Comparison of ENCODE assay signal across 8 cellular contexts in genomic region chr5:134175874-134176522, GRCh38. TPM values are rescaled to one million over a fixed set of nuclear protein-coding genes. Genes with fewer than 3 reads are reported as not detected.
DNase-seq lines count a peak whose midpoint lies in the region; ATAC-seq and TF ChIP-seq lines count a peak whose summit lies in the region.

No MANE protein-coding gene starts in this region.

- H2AFZ ChIP-seq in mesenchymal stem cell (ENCODE audit: low read depth, low read length): peak overlapping the region; percentile 67

- H2BK5ac ChIP-seq in mesenchymal stem cell (ENCODE audit: low read depth, low read length, poor library complexity, severe bottlenecking): peak overlapping the region; percentile 100

- H3K27ac ChIP-seq in dorsolateral prefrontal cortex (peak overlapping the region in 58 of 59 donors; percentile 82 to 100 (median 98)), mesenchymal stem cell (ENCODE audit: low read length, poor library complexity, severe bottlenecking) (peak overlapping the region; percentile 95), upper lobe of right lung (peak overlapping the region; percentile 99)

- H2AK5ac ChIP-seq in mesenchymal stem cell (ENCODE audit: low read length, severe bottlenecking): no peak overlapping the region

- H3K9me3 ChIP-seq in mesenchymal stem cell (ENCODE audit: control insufficient read depth, low read length): no peaks in the 10 kb centered on the region
- H3K9me3 ChIP-seq in upper lobe of right lung: no peaks in the 10 kb centered on the region

- peak overlapping the region in 1 of 2 experiments; percentile 86 for H3K14ac ChIP-seq in mesenchymal stem cell (ENCODE audit: low read length in 2 of 2)

- ATAC-seq in Right ventricle myocardium inferior (peak; percentile 14), HG03039 (IDR thresholded peaks at IDR 0.05; ENCODE audit: unreplicated experiment) (peak; percentile 6), upper lobe of right lung (peak; percentile 26)

- H3K23ac ChIP-seq in mesenchymal stem cell (ENCODE audit: low read length in 2 of 2): peak overlapping the region in 1 of 2 experiments; percentile 70

- H3K4me1 ChIP-seq in mesenchymal stem cell (ENCODE audit: control insufficient read depth, insufficient read depth, low read depth, low read length) (peaks cover 6% of the 10 kb centered on the region), upper lobe of right lung (peaks cover 25% of the 10 kb centered on the region)

- peak overlapping the region; percentile 49 for H2BK120ac ChIP-seq in mesenchymal stem cell (ENCODE audit: low read depth, low read length)

- H4K91ac ChIP-seq in mesenchymal stem cell (ENCODE audit: low read length): peak overlapping the region; percentile 73

- DNase-seq in Right ventricle myocardium inferior (ENCODE audit: missing footprints) (no peak), cardiac septum (ENCODE audit: low spot score) (no peak), SK-MEL-5 (ENCODE audit: low read depth, low spot score) (peak; percentile 22), dorsolateral prefrontal cortex (peak in 2 of 10 donors; percentile 29 to 44), mesenchymal stem cell (peak; percentile 47), upper lobe of right lung (no peak), mesenteric fat pad (ENCODE audit: low spot score) (no peak)

- in situ Hi-C loops in SK-MEL-5 (cut with HindIII; ENCODE audit: low pct_unique_long_range_greater_than_20kb, low sequenced_read_pairs): no loop called here

- H3K4me3 ChIP-seq in dorsolateral prefrontal cortex (peak overlapping the region; percentile 58 to 99 (median 93)), mesenchymal stem cell (ENCODE audit: insufficient read depth in 1 of 2, low read depth in 1 of 2, low read length in 2 of 2) (peak overlapping the region; percentile 98 to 99), upper lobe of right lung (peak overlapping the region; percentile 74)

- peak overlapping the region; percentile 69 for H2BK15ac ChIP-seq in mesenchymal stem cell (ENCODE audit: low read depth, poor library complexity, severe bottlenecking)

- H3K27me3 ChIP-seq in dorsolateral prefrontal cortex (no peaks in the 10 kb centered on the region), mesenchymal stem cell (ENCODE audit: control insufficient read depth in 1 of 2, insufficient read depth in 1 of 2, low read length in 2 of 2) (no peaks in the 10 kb centered on the region), upper lobe of right lung (no peaks in the 10 kb centered on the region)

- H3K79me1 ChIP-seq in mesenchymal stem cell (replicated peaks; ENCODE audit: low read length, poor library complexity, severe bottlenecking): peaks cover 11% of the 10 kb centered on the region

- TF ChIP-seq CTCF in dorsolateral prefrontal cortex (IDR thresholded peaks at IDR 0.05 in 54 of 56, conservative IDR thresholded peaks at IDR 0.05 in 2 of 56; ENCODE audit: low read depth in 1 of 56, partially characterized antibody in 56 of 56) (no peak), upper lobe of right lung (IDR thresholded peaks at IDR 0.05) (no peak)

- no peak overlapping the region for H2BK12ac ChIP-seq in mesenchymal stem cell (ENCODE audit: low read length in 2 of 2)

- intact Hi-C loops in Right ventricle myocardium inferior (cut with DNase I) (loop anchor here (5.0 to 10.0 kb wide), 2 partner anchors 51 to 409 kb away; partner anchors contain the start of gene PPP2CA), cardiac septum (cut with DNase I) (loop anchor here (2.0 to 10.0 kb wide), 3 partner anchors 51 to 409 kb away; partner anchors contain the start of genes CDKL3 and PPP2CA), dorsolateral prefrontal cortex (cut with DNase I) (loop anchor here (2.0 to 5.0 kb wide), 2 partner anchors 51 kb away; partner anchors contain the start of gene PPP2CA (in 2 of the 2)), upper lobe of right lung (cut with DNase I) (no loop called here)

- H3K4ac ChIP-seq in mesenchymal stem cell (ENCODE audit: low read depth in 1 of 2, low read length in 2 of 2): peak overlapping the region; percentile 91 to 98

- peaks cover 17 to 25% of the 10 kb centered on the region in 2 experiments for H3K36me3 ChIP-seq in mesenchymal stem cell (ENCODE audit: control insufficient read depth in 1 of 2, insufficient read depth in 2 of 2, low read depth in 1 of 2, low read length in 2 of 2)
- H3K36me3 ChIP-seq in upper lobe of right lung: peaks cover 26% of the 10 kb centered on the region

- 4% methylated on average over 28 of the region's 32 CpGs for WGBS in mesenchymal stem cell

- H3K4me2 ChIP-seq in mesenchymal stem cell (ENCODE audit: low read length, poor library complexity, severe bottlenecking): peak overlapping the region; percentile 76

- H4K8ac ChIP-seq in mesenchymal stem cell (ENCODE audit: low read length): peak overlapping the region; percentile 83

- peak overlapping the region; percentile 98 for H3K9ac ChIP-seq in mesenchymal stem cell (ENCODE audit: low read length)

- H3K18ac ChIP-seq in mesenchymal stem cell (ENCODE audit: low read depth in 1 of 2, low read length in 2 of 2): peak overlapping the region; percentile 93 to 97

RNA-seq across cellular contexts. Expression of gene SKP1, which starts 0.8 kb away (rescaled TPM):
- total RNA-seq in Right ventricle myocardium inferior (458 TPM), cardiac septum (494 TPM), dorsolateral prefrontal cortex (100 to 1,000 TPM; 263 to 693 (median 535) TPM), upper lobe of right lung (234 TPM), mesenteric fat pad (288 TPM)
- total RNA-seq in SK-MEL-5 (2014; rRNA removed; shearing (Covaris generic)): 311 and 315 TPM in 2 replicates
- 534 and 551 TPM in 2 replicates for polyA plus RNA-seq in SK-MEL-5 (2015; cell fraction: cytosol; rRNA removed)
- polyA plus RNA-seq in SK-MEL-5 (2015; cell fraction: nucleus; rRNA removed): 203 and 244 TPM in 2 replicates
- 556 TPM for polyA plus RNA-seq in mesenchymal stem cell (2013, experiment 1 of 2)
- 556 TPM for polyA plus RNA-seq in mesenchymal stem cell (2013, experiment 2 of 2)

RNA-seq across cellular contexts. Expression of gene PPP2CA, which starts 49.9 kb away (rescaled TPM):
- total RNA-seq in Right ventricle myocardium inferior (149 TPM), cardiac septum (214 TPM), dorsolateral prefrontal cortex (100 to 1,000 TPM in 116 of 120 experiments, 10 to 100 TPM in 4; 82.2 to 254 (median 188) TPM), upper lobe of right lung (108 TPM), mesenteric fat pad (123 TPM)
- 123 and 144 TPM in 2 replicates for total RNA-seq in SK-MEL-5 (2014; rRNA removed; shearing (Covaris generic))
- polyA plus RNA-seq in SK-MEL-5 (2015; cell fraction: cytosol; rRNA removed): 193 and 200 TPM in 2 replicates
- 44.1 and 52.3 TPM in 2 replicates for polyA plus RNA-seq in SK-MEL-5 (2015; cell fraction: nucleus; rRNA removed)
- polyA plus RNA-seq in mesenchymal stem cell (2013, experiment 1 of 2): 42.6 TPM
- 43.2 TPM for polyA plus RNA-seq in mesenchymal stem cell (2013, experiment 2 of 2)

Comparison
In these comparisons a context has a peak if more than half of its experiments do, and no peak if none do; other contexts are left out.
1. DNase-seq: peak in SK-MEL-5 (single experiment) and mesenchymal stem cell (single experiment); none in Right ventricle myocardium inferior (single experiment), cardiac septum (single experiment), upper lobe of right lung (single experiment) and mesenteric fat pad (single experiment).
2. Peak in every context shown above with its lines, with median percentiles within 50 percentile points of each other: ATAC-seq, H3K27ac ChIP-seq and H3K4me3 ChIP-seq.